In the genomic region with DNA sequence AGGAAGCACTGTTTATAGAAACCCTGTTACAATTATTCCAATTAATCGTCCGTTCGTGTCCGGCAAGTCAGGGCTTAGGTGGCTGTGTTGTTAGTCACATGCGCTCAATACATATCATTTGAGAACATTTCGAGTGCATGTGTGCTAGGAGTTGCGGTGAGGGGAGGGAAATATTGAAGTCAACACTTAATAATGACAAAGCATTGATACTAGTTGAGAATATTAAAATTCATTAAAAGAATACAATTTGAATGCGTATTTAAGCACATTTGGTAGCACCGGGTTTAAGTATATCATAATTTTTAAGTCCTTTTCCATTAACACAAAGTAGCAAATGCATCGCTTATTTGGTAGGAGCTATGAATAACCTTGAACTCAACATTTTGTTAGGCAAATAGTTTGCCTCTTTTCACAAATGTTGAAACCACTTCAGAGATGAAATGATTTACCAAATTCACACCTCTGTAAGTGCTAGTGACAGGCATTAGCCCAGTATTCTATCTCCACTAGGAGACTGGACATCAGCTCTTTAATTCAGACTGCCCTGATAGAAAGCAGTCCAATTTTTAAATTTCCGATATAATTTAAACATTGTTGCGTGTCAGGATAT, we compare ENCODE assay signal across 8 cellular contexts. TPM values are rescaled to one million over a fixed set of nuclear protein-coding genes. Genes with fewer than 3 reads are reported as not detected.
DNase-seq lines count a peak whose midpoint lies in the region; ATAC-seq, FAIRE-seq and TF ChIP-seq lines count a peak whose summit lies in the region.

No MANE protein-coding gene starts in this region.

- H3K4me1 ChIP-seq in HAP-1 (peaks cover 33% of the 10 kb centered on the region), right cardiac atrium (ENCODE audit: control insufficient read depth, insufficient read depth, low read length) (no peaks in the 10 kb centered on the region), small intestine (ENCODE audit: control insufficient read depth in 2 of 2, insufficient read depth in 1 of 2, low read depth in 1 of 2, low read length in 1 of 2) (peaks cover 0 to 3% of the 10 kb centered on the region in 2 donors)

- H3K36me3 ChIP-seq in HAP-1 (replicated peaks) (peaks cover 36% of the 10 kb centered on the region), small intestine (ENCODE audit: control insufficient read depth in 2 of 2, insufficient read depth in 2 of 2, low read length in 2 of 2) (peaks cover 0 to 4% of the 10 kb centered on the region in 2 donors)

- TF ChIP-seq CTCF in VCaP (conservative IDR thresholded peaks at IDR 0.05), result no peak

- H3K27ac ChIP-seq in VCaP (peak overlapping the region; percentile 93), right cardiac atrium (ENCODE audit: low read length) (peak overlapping the region; percentile 88), small intestine (ENCODE audit: low read depth in 1 of 2, low read length in 1 of 2) (peak overlapping the region; percentile 88 to 98)

- 21% methylated on average over 12 of the region's 12 CpGs for WGBS in right cardiac atrium
- WGBS in small intestine, 3 donors, result 6 to 17% (median 9%) methylated on average over 12 of the region's 12 CpGs

- H3K4me3 ChIP-seq in HAP-1 (peak overlapping the region; percentile 86), right cardiac atrium (ENCODE audit: low read length) (peak overlapping the region; percentile 58), small intestine (ENCODE audit: low read depth in 1 of 2, low read length in 2 of 2) (peak overlapping the region; percentile 72 to 94)

- no peaks in the 10 kb centered on the region for H3K9me3 ChIP-seq in HAP-1
- H3K9me3 ChIP-seq in right cardiac atrium (ENCODE audit: control insufficient read depth, low read length), result no peaks in the 10 kb centered on the region
- no peaks in the 10 kb centered on the region for H3K9me3 ChIP-seq in small intestine (ENCODE audit: control insufficient read depth, low read depth)

- DNase-seq in HAP-1 (ENCODE audit: low spot score in 2 of 2), result no peak
- DNase-seq in right cardiac atrium, result no peak
- peak; percentile 9 for DNase-seq in small intestine
- DNase-seq in GM19239 (ENCODE audit: insufficient read length, low spot score), result no peak
- no peak for DNase-seq in activated gamma-delta T cell treated with Interleukin-2 at 50 U/mL for 16 hours
- no peak for DNase-seq in NCI-H1694 treated with DMSO at 0.1 percent for 48 hours (lab: John Stamatoyannopoulos, UW)

- ATAC-seq in right cardiac atrium (no peak), GM18909 (IDR thresholded peaks at IDR 0.05; ENCODE audit: poor library complexity, unreplicated experiment) (no peak)

- in situ Hi-C loops in HAP-1 (cut with MboI; ENCODE audit: low sequenced_read_pairs), result no loop called here

- intact Hi-C loops in right cardiac atrium (cut with DNase I), result no loop called here

- H3K27me3 ChIP-seq in HAP-1 (ENCODE audit: low read depth) (no peaks in the 10 kb centered on the region), right cardiac atrium (ENCODE audit: control insufficient read depth, insufficient read depth) (no peaks in the 10 kb centered on the region), small intestine (ENCODE audit: control insufficient read depth in 2 of 2, insufficient read depth in 2 of 2, low read length in 2 of 2) (no peaks in the 10 kb centered on the region)

- FAIRE-seq in small intestine (lab: Jason Lieb, UNC) (no peak), GM19239 (lab: Jason Lieb, UNC) (no peak)

RNA-seq across cellular contexts. Expression of a gene that starts 1.1 kb away (rescaled TPM):
- 100 to 1,000 TPM; 108 to 122 (median 114) TPM for total RNA-seq in right cardiac atrium
- polyA plus RNA-seq in right cardiac atrium (77.0 TPM), small intestine (100 to 1,000 TPM in 2 of 3 donors, 10 to 100 TPM in 1; 90.8 to 194 (median 113) TPM)
